In genomic region chr13:50912851-50913250, GRCh38 we compare ENCODE assay signal across 18 cellular contexts. TPM values are rescaled to one million over a fixed set of nuclear protein-coding genes. Genes with fewer than 3 reads are reported as not detected.
DNase-seq lines count a peak whose midpoint lies in the region; ATAC-seq and TF ChIP-seq lines count a peak whose summit lies in the region.
"Had no signal": no experiment of that assay in that cellular context is flagged by ENCODE, and none has a peak within 500 bp of the region (broad histone marks: within the 10 kb centered on the region; RNA-seq: fewer than 3 reads in every experiment).

No MANE protein-coding gene starts in this region.

- no peaks in the 10 kb centered on the region for H3K9me3 Mint-ChIP-seq in stimulated activated memory B cell treated with anti-CD40 and anti-IgM and Interleukin-4, amounts not matched to agents 10 μg/mL and 1 μg/mL and 100 μg/mL, for 72 hours
- H3K9me3 Mint-ChIP-seq: activated naive CD4-positive, alpha-beta T cell treated with anti-CD3 and anti-CD28 coated beads, Interleukin-2, amount 10 ng/mL, durations not matched to agents 7 days and 5 days; dendritic cell treated with granulocyte-macrophage colony-stimulating factor and Interleukin-4, amounts not matched to agents 40 ng/mL and 50 ng/mL, for 4 days had no signal

- peak overlapping the region; percentile 91 for H3K27ac Mint-ChIP-seq in stimulated activated memory B cell treated with anti-CD40 and anti-IgM and Interleukin-4, amounts not matched to agents 10 μg/mL and 1 μg/mL and 100 μg/mL, for 72 hours
- H3K27ac Mint-ChIP-seq: activated naive CD4-positive, alpha-beta T cell treated with anti-CD3 and anti-CD28 coated beads, Interleukin-2, amount 10 ng/mL, durations not matched to agents 7 days and 5 days had no signal

- H3K36me3 Mint-ChIP-seq in stimulated activated memory B cell treated with anti-CD40 and anti-IgM and Interleukin-4, amounts not matched to agents 10 μg/mL and 1 μg/mL and 100 μg/mL, for 72 hours: no peaks in the 10 kb centered on the region

- H3K27ac ChIP-seq in HL-60 (replicated peaks): peak overlapping the region; percentile 99
- no peak overlapping the region for H3K27ac ChIP-seq in MM.1S (ENCODE audit: low read length)
- H3K27ac ChIP-seq in esophagus muscularis mucosa (replicated peaks in 1 of 4): peak overlapping the region; percentile 7 to 51 (median 36)
- H3K27ac ChIP-seq: cardiac muscle cell, psoas muscle, testis had no signal

- no peak overlapping the region for H3K9ac ChIP-seq in MM.1S (ENCODE audit: low read length)

- H3K9me2 ChIP-seq in MM.1S (replicated peaks; ENCODE audit: insufficient read depth, low read length): no peaks in the 10 kb centered on the region

- peaks cover 37% of the 10 kb centered on the region for H3K4me1 ChIP-seq in MM.1S (ENCODE audit: low read length)
- H3K4me1 ChIP-seq in esophagus muscularis mucosa: peaks cover 61 to 77% (median 69%) of the 10 kb centered on the region in 4 donors
- H3K4me1 ChIP-seq: psoas muscle had no signal

- ATAC-seq in stimulated activated memory B cell treated with anti-CD40 and anti-IgM and Interleukin-4, amounts not matched to agents 10 μg/mL and 1 μg/mL and 100 μg/mL, for 72 hours: no peak
- ATAC-seq in activated CD4-positive, CD25-positive, alpha-beta regulatory T cell treated with anti-CD3 and anti-CD28 coated beads, Interleukin-2, amount 50 U/mL, for 24 hours: no peak
- ATAC-seq: psoas muscle had no signal

- TF ChIP-seq CTCF in HL-60 (IDR thresholded peaks at IDR 0.05; ENCODE audit: insufficient read depth, low read length) (no peak), MM.1S (IDR thresholded peaks at IDR 0.05; ENCODE audit: low read length) (no peak), esophagus muscularis mucosa (IDR thresholded peaks at IDR 0.05) (no peak)

- H3K4me1 Mint-ChIP-seq in stimulated activated memory B cell treated with anti-CD40 and anti-IgM and Interleukin-4, amounts not matched to agents 10 μg/mL and 1 μg/mL and 100 μg/mL, for 72 hours: peaks cover 76% of the 10 kb centered on the region

- DNase-seq in HL-60 (ENCODE audit: low read depth in 1 of 2, low spot score in 1 of 2): no peak
- DNase-seq in MM.1S: no peak
- no peak for DNase-seq in esophagus muscularis mucosa (ENCODE audit: extremely low spot score)
- no peak for DNase-seq in A172 (ENCODE audit: low spot score)
- no peak for DNase-seq in stimulated activated naive CD4-positive, alpha-beta T cell treated with Interleukin-2 at 50 U/mL for 16 hours (lab: John Stamatoyannopoulos, UW)
- DNase-seq: activated CD4-positive, alpha-beta T cell treated with anti-CD3 and anti-CD28 coated beads for 1 hour; activated naive CD4-positive, alpha-beta T cell treated with anti-CD3 and anti-CD28 coated beads, Interleukin-2, amount 10 ng/mL, durations not matched to agents 7 days and 5 days; activated T-cell treated with anti-CD3 and anti-CD28 coated beads, Interleukin-2, amount 50 U/mL, for 48 hours; hippocampal formation; NCI-H146; NCI-H2171; NCI-H526; psoas muscle; testis had no signal

- H3K27me3 ChIP-seq in HL-60 (ENCODE audit: insufficient read depth, poor library complexity, severe bottlenecking): no peaks in the 10 kb centered on the region
- no peaks in the 10 kb centered on the region for H3K27me3 ChIP-seq in MM.1S (replicated peaks; ENCODE audit: insufficient read depth, low read length)
- no peaks in the 10 kb centered on the region for H3K27me3 ChIP-seq in esophagus muscularis mucosa
- H3K27me3 ChIP-seq: cardiac muscle cell, testis had no signal

- peaks cover 69% of the 10 kb centered on the region for H3K79me2 ChIP-seq in MM.1S (ENCODE audit: low read length)

- peaks cover 22% of the 10 kb centered on the region for H3F3A ChIP-seq in MM.1S (ENCODE audit: insufficient read depth, low read length)

- H4K20me1 ChIP-seq in MM.1S (ENCODE audit: insufficient read depth, low read length): no peaks in the 10 kb centered on the region

- H3K4me3 ChIP-seq in HL-60 (replicated peaks; ENCODE audit: insufficient read depth, low read length) (peak overlapping the region; percentile 34), MM.1S (ENCODE audit: low read length) (no peak overlapping the region), esophagus muscularis mucosa (no peak overlapping the region)
- H3K4me3 ChIP-seq: cardiac muscle cell, psoas muscle, testis had no signal

- no peaks in the 10 kb centered on the region for H3K36me3 ChIP-seq in MM.1S (replicated peaks; ENCODE audit: insufficient read depth, low read length)
- no peaks in the 10 kb centered on the region for H3K36me3 ChIP-seq in esophagus muscularis mucosa
- H3K36me3 ChIP-seq: cardiac muscle cell had no signal

- no peak overlapping the region for H3K4me3 Mint-ChIP-seq in stimulated activated memory B cell treated with anti-CD40 and anti-IgM and Interleukin-4, amounts not matched to agents 10 μg/mL and 1 μg/mL and 100 μg/mL, for 72 hours

- H3K9me3 ChIP-seq in MM.1S (replicated peaks; ENCODE audit: insufficient read depth, low read length) (no peaks in the 10 kb centered on the region), esophagus muscularis mucosa (no peaks in the 10 kb centered on the region)
- H3K9me3 ChIP-seq: psoas muscle, testis had no signal

- intact Hi-C loops in esophagus muscularis mucosa (cut with DNase I): loop anchor here (5.0 to 10.0 kb wide), 4 partner anchors 388 to 936 kb away; partner anchors contain the start of gene TRIM13

- WGBS in esophagus muscularis mucosa: 44% methylated on average over 2 of the region's 2 CpGs

- H3K4me2 ChIP-seq in MM.1S (ENCODE audit: low read depth, low read length): 0 out of 2 replicates have a peak overlapping the region, but pooled peaks have one; percentile 60

- no peaks in the 10 kb centered on the region for H3K27me3 Mint-ChIP-seq in stimulated activated memory B cell treated with anti-CD40 and anti-IgM and Interleukin-4, amounts not matched to agents 10 μg/mL and 1 μg/mL and 100 μg/mL, for 72 hours
- H3K27me3 Mint-ChIP-seq: activated naive CD4-positive, alpha-beta T cell treated with anti-CD3 and anti-CD28 coated beads, Interleukin-2, amount 10 ng/mL, durations not matched to agents 7 days and 5 days; dendritic cell treated with granulocyte-macrophage colony-stimulating factor and Interleukin-4, amounts not matched to agents 40 ng/mL and 50 ng/mL, for 4 days had no signal

- no peak overlapping the region for H2AFZ ChIP-seq in MM.1S (ENCODE audit: low read length)

- no peak for TF ChIP-seq POLR2A in esophagus muscularis mucosa (IDR thresholded peaks at IDR 0.05; ENCODE audit: low read depth)

- TF ChIP-seq EP300 in esophagus muscularis mucosa (IDR thresholded peaks at IDR 0.05): no peak

RNA-seq across cellular contexts. Expression of gene RNASEH2B, which starts 3.3 kb away (rescaled TPM):
- total RNA-seq in esophagus muscularis mucosa: 10 to 100 TPM; 27.5 to 82.2 (median 48.8) TPM
- total RNA-seq in A172 (2014; rRNA removed; shearing (Covaris generic)): 24.3 and 44.2 TPM in 2 replicates
